ENCODE assay signal across 8 cellular contexts in the genomic region with DNA sequence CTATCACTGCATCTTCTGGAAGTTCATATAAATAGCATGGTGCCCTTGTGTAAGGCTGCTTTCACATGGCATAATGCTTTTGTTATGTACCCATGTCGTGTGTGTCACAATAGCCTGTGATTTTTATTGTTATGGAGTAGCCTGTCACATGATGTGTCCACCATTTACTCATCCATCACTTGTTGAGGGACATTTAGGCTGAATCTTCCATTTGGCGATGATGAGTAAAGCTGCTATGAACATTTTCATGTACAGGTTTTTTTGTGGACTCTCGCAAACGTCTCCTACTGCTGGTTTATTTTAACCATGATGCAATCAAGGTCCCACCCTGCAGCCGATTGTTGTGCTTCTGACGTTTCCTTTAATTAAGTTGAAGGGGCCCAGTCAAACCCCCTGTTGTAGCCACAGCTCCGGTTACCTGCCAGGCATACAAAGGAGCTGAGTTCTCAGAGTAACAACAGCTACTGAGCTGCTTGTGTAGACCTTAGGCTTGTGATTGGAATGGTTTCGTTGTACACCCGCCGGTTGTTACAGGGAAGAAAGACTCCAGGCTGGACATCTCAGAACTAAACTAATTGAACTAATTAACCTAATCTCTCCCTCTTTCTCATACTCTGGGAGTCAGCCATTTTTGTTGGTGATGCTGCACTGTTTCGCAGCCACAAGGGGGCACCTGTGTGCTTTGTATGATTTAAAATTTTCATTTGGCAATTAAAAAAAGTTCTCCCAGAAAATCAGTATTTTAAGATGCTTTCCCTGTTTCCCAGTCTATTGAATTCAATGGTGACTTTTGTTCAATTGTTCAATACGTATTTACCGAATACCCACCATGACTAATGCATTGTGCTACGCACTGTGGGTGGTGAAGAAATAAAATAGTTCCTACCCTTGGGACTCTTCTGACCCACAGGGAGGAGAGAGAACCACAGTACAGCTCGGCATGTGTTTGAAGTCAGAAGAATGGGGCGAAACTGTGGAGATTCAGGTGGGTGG.
A peak's percentile ranks its signal among the peaks of the same experiment; 100 is the strongest.
DNase-seq lines count a peak whose midpoint lies in the region; ATAC-seq and TF ChIP-seq lines count a peak whose summit lies in the region.

No MANE protein-coding gene starts in this region.

- H3K4me3 Mint-ChIP-seq in activated T-cell treated with anti-CD3 and anti-CD28 coated beads, Interleukin-2, amount 50 U/mL, for 4 hours, result no peak overlapping the region

- no peaks in the 10 kb centered on the region for H3K9me3 Mint-ChIP-seq in activated T-cell treated with anti-CD3 and anti-CD28 coated beads, Interleukin-2, amount 50 U/mL, for 4 hours

- no peaks in the 10 kb centered on the region for H3K4me1 Mint-ChIP-seq in activated T-cell treated with anti-CD3 and anti-CD28 coated beads, Interleukin-2, amount 50 U/mL, for 4 hours (ENCODE audit: low read depth)

- H3K4me1 ChIP-seq in ovary (ENCODE audit: insufficient read depth), result no peaks in the 10 kb centered on the region

- no peaks in the 10 kb centered on the region for H3K36me3 ChIP-seq in ovary

- H3K27me3 Mint-ChIP-seq in activated T-cell treated with anti-CD3 and anti-CD28 coated beads, Interleukin-2, amount 50 U/mL, for 4 hours (ENCODE audit: low read depth), result peaks cover 6% of the 10 kb centered on the region

- TF ChIP-seq CTCF in AG10803 (conservative IDR thresholded peaks at IDR 0.05; ENCODE audit: low read length), result peak; percentile 92
- TF ChIP-seq CTCF in GM20000 (IDR thresholded peaks at IDR 0.05; ENCODE audit: extremely low read depth, missing control alignments), result peak; percentile 72
- peak; percentile 88 for TF ChIP-seq CTCF in foreskin fibroblast (IDR thresholded peaks at IDR 0.05; ENCODE audit: low read depth, low read length)
- peak; percentile 85 to 89 (median 89) for TF ChIP-seq CTCF in ovary (IDR thresholded peaks at IDR 0.05)

- H3K9me3 ChIP-seq in ovary, result no peaks in the 10 kb centered on the region

- no peak for TF ChIP-seq POLR2A in ovary (IDR thresholded peaks at IDR 0.05)

- no peaks in the 10 kb centered on the region for H3K27me3 ChIP-seq in ovary

- ATAC-seq in activated T-cell treated with anti-CD3 and anti-CD28 coated beads, Interleukin-2, amount 50 U/mL, for 4 hours, result peak in 1 of 2 donors; percentile 58
- ATAC-seq in GM21528 (IDR thresholded peaks at IDR 0.05; ENCODE audit: low FRiP score, unreplicated experiment) (no peak), GM19397 (IDR thresholded peaks at IDR 0.05; ENCODE audit: unreplicated experiment) (no peak)

- TF ChIP-seq EP300 in ovary (IDR thresholded peaks at IDR 0.05), result no peak

- intact Hi-C loops in ovary (cut with DNase I), result loop anchor here in 3 of 4 donors (2.0 to 10.0 kb wide), 3 partner anchors 730 to 878 kb away; a partner anchor contains a TSS

- H3K4me3 ChIP-seq in AG10803 (ENCODE audit: low read length), result no peak overlapping the region
- H3K4me3 ChIP-seq in foreskin fibroblast (ENCODE audit: low read depth in 1 of 2, low read length in 2 of 2), result no peak overlapping the region
- no peak overlapping the region for H3K4me3 ChIP-seq in ovary

- H3K27ac ChIP-seq in ovary, result no peak overlapping the region

- no peaks in the 10 kb centered on the region for H3K36me3 Mint-ChIP-seq in activated T-cell treated with anti-CD3 and anti-CD28 coated beads, Interleukin-2, amount 50 U/mL, for 4 hours (ENCODE audit: insufficient read depth)

- peak; percentile 50 for DNase-seq in AG10803 (ENCODE audit: low read depth)
- peak; percentile 73 for DNase-seq in GM20000 (ENCODE audit: low spot score)
- peak; percentile 5 for DNase-seq in NCI-H774 (lab: John Stamatoyannopoulos, UW)
- peak; percentile 40 for DNase-seq in activated T-cell treated with anti-CD3 and anti-CD28 coated beads, Interleukin-2, amount 50 U/mL, for 4 hours
- DNase-seq in foreskin fibroblast, result peak in 1 of 2 donors; percentile 72
- peak in 4 of 5 donors; percentile 62 to 72 (median 66) for DNase-seq in ovary

- WGBS in ovary, 3 donors, result 37 to 40% (median 38%) methylated on average over 16 of the region's 16 CpGs
